In genomic region chr9:72487665-72488064, GRCh38 we compare ENCODE assay signal across 6 cellular contexts. TPM values are rescaled to one million over a fixed set of nuclear protein-coding genes. Genes with fewer than 3 reads are reported as not detected.
"Had no signal": no experiment of that assay in that cellular context is flagged by ENCODE, and none has a peak within 500 bp of the region (broad histone marks: within the 10 kb centered on the region; RNA-seq: fewer than 3 reads in every experiment).

No MANE protein-coding gene starts in this region.

RNA-seq across cellular contexts. Expression of gene TMC1, which starts 33.7 kb away (rescaled TPM):
- total RNA-seq: kidney epithelial cell; left ventricle myocardium superior; lower lobe of right lung; mucosa of gallbladder; naive thymus-derived CD4-positive, alpha-beta T cell had no signal
- polyA plus RNA-seq: endothelial cell of umbilical vein; naive thymus-derived CD4-positive, alpha-beta T cell had no signal
